Comparison of ENCODE assay signal across 1 cellular context in the genomic region with DNA sequence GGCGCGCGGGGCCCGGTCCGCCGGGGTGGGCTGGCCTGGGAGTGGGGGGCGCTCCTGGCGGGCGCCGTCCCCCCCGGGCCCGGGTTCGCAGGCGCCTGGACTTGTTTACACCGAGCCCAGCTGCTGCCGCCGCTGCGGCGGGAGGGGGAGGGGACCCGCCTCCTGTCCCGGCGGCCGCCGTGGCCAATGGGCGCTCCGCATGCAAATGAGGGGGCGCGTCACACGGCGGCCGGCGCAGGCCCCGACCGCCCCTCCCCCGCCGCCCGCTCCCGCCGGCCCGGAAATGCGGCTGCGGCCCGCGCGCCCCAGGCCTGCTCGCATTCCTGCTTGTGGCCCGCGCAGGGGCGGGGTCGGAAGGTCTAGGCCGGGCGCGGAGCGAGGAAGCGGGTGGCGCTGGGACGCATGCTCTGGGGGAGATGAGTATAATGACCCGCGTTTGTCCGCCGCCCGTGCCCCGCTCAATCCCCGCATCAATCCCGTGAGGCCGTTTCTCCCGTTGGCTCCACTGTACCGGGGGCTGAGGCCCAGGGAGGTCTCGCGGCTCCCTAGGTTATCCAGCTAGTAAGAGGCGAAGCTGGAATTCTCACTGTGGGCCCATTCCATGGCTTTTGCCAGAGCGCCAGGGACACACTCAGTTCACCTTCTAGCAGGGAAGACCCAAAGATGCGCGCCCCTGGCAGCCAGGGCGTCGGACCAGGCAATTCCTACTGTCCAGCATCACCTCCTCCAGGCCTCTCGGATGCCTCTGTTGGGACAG.
TF ChIP-seq lines count a peak whose summit lies in the region.

A gene with protein sequence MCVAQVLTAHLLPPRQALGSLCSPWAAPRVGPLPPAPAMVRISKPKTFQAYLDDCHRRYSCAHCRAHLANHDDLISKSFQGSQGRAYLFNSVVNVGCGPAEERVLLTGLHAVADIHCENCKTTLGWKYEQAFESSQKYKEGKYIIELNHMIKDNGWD (minus strand): TSS at position 109 of the 757 bp plus-strand sequence. CDS start 731 bp downstream, outside the sequence.

TF ChIP-seq in HepG2, 621 proteins besides CTCF, POLR2A, EP300 and RAD21 (continued from another document and continues in another):
- TF ChIP-seq, protein P1, sequence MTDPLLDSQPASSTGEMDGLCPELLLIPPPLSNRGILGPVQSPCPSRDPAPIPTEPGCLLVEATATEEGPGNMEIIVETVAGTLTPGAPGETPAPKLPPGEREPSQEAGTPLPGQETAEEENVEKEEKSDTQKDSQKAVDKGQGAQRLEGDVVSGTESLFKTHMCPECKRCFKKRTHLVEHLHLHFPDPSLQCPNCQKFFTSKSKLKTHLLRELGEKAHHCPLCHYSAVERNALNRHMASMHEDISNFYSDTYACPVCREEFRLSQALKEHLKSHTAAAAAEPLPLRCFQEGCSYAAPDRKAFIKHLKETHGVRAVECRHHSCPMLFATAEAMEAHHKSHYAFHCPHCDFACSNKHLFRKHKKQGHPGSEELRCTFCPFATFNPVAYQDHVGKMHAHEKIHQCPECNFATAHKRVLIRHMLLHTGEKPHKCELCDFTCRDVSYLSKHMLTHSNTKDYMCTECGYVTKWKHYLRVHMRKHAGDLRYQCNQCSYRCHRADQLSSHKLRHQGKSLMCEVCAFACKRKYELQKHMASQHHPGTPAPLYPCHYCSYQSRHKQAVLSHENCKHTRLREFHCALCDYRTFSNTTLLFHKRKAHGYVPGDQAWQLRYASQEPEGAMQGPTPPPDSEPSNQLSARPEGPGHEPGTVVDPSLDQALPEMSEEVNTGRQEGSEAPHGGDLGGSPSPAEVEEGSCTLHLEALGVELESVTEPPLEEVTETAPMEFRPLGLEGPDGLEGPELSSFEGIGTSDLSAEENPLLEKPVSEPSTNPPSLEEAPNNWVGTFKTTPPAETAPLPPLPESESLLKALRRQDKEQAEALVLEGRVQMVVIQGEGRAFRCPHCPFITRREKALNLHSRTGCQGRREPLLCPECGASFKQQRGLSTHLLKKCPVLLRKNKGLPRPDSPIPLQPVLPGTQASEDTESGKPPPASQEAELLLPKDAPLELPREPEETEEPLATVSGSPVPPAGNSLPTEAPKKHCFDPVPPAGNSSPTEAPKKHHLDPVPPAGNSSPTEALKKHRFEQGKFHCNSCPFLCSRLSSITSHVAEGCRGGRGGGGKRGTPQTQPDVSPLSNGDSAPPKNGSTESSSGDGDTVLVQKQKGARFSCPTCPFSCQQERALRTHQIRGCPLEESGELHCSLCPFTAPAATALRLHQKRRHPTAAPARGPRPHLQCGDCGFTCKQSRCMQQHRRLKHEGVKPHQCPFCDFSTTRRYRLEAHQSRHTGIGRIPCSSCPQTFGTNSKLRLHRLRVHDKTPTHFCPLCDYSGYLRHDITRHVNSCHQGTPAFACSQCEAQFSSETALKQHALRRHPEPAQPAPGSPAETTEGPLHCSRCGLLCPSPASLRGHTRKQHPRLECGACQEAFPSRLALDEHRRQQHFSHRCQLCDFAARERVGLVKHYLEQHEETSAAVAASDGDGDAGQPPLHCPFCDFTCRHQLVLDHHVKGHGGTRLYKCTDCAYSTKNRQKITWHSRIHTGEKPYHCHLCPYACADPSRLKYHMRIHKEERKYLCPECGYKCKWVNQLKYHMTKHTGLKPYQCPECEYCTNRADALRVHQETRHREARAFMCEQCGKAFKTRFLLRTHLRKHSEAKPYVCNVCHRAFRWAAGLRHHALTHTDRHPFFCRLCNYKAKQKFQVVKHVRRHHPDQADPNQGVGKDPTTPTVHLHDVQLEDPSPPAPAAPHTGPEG (CRISPR knock-in tag; IDR thresholded peaks at IDR 0.05), result no peak
- TF ChIP-seq ZFX (CRISPR knock-in tag; IDR thresholded peaks at IDR 0.05; ENCODE audit: low read depth) (peak; percentile 96), MZF1 (CRISPR knock-in tag; IDR thresholded peaks at IDR 0.05; ENCODE audit: borderline replicate concordance) (no peak), ZNF496 (CRISPR knock-in tag; IDR thresholded peaks at IDR 0.05; ENCODE audit: insufficient replicate concordance) (no peak), ZNF556 (CRISPR knock-in tag; IDR thresholded peaks at IDR 0.05; ENCODE audit: borderline replicate concordance) (peak; percentile 82), ZNF607 (CRISPR knock-in tag; IDR thresholded peaks at IDR 0.05; ENCODE audit: borderline replicate concordance) (peak; percentile 39; the same call in 1 of the 2 replicates), ZNF331 (CRISPR knock-in tag; IDR thresholded peaks at IDR 0.05) (peak; percentile 37; the same call in 1 of the 2 replicates), ZSCAN25 (CRISPR knock-in tag; IDR thresholded peaks at IDR 0.05) (peak; percentile 71; the same call in 1 of the 2 replicates), MAFG (CRISPR knock-in tag; IDR thresholded peaks at IDR 0.05) (no peak), FOXA3 (CRISPR knock-in tag; IDR thresholded peaks at IDR 0.05) (peak; percentile 62), POLR2G (IDR thresholded peaks at IDR 0.05; ENCODE audit: low read depth, low read length) (peak; percentile 75), ATF7 (IDR thresholded peaks at IDR 0.05) (no peak), ATF7 (CRISPR knock-in tag; IDR thresholded peaks at IDR 0.05) (0 out of 2 replicates have a peak, but pooled peaks have one; percentile 19), U2AF2 (IDR thresholded peaks at IDR 0.05; ENCODE audit: low read depth, low read length) (no peak), ATF7-NPFF (CRISPR knock-in tag; IDR thresholded peaks at IDR 0.05; ENCODE audit: low read depth) (peak; percentile 70; the same call in 1 of the 2 replicates), DR1 (CRISPR knock-in tag; IDR thresholded peaks at IDR 0.05) (peak; percentile 72; the same call in 1 of the 2 replicates), PHF21A (CRISPR knock-in tag; IDR thresholded peaks at IDR 0.05) (peak; percentile 61), ZNF501 (CRISPR knock-in tag; IDR thresholded peaks at IDR 0.05) (peak; percentile 76; the same call in 1 of the 2 replicates), ZNF383 (CRISPR knock-in tag; IDR thresholded peaks at IDR 0.05; ENCODE audit: borderline replicate concordance) (peak; percentile 78; the same call in 1 of the 2 replicates), ZNF614 (CRISPR knock-in tag; IDR thresholded peaks at IDR 0.05; ENCODE audit: borderline replicate concordance) (peak; percentile 62; the same call in 1 of the 2 replicates), HHEX (CRISPR knock-in tag; IDR thresholded peaks at IDR 0.05) (no peak), WIZ (CRISPR knock-in tag; IDR thresholded peaks at IDR 0.05) (no peak), ZNF282 (IDR thresholded peaks at IDR 0.05; ENCODE audit: partially characterized antibody) (no peak), SCMH1 (CRISPR knock-in tag; IDR thresholded peaks at IDR 0.05; ENCODE audit: borderline replicate concordance) (no peak), ZNF572 (CRISPR knock-in tag; IDR thresholded peaks at IDR 0.05) (peak; percentile 74; the same call in 1 of the 2 replicates), CREB1 (IDR thresholded peaks at IDR 0.05) (0 out of 2 replicates have a peak, but pooled peaks have one; percentile 8), CREB1 (CRISPR knock-in tag; IDR thresholded peaks at IDR 0.05) (no peak), ZSCAN29 (CRISPR knock-in tag; conservative IDR thresholded peaks at IDR 0.05) (0 out of 2 replicates have a peak, but pooled peaks have one; percentile 42), ZBTB8A (CRISPR knock-in tag; IDR thresholded peaks at IDR 0.05; ENCODE audit: borderline replicate concordance, low read depth) (peak; percentile 96), KAT7 (CRISPR knock-in tag; IDR thresholded peaks at IDR 0.05; ENCODE audit: borderline replicate concordance) (0 out of 2 replicates have a peak, but pooled peaks have one; percentile 60), REPIN1 (CRISPR knock-in tag; IDR thresholded peaks at IDR 0.05; ENCODE audit: borderline replicate concordance, low read depth) (peak; percentile 77), SPEN (CRISPR knock-in tag; IDR thresholded peaks at IDR 0.05; ENCODE audit: low read depth) (peak; percentile 93), SRSF1 (optimal IDR thresholded peaks at IDR 0.05; ENCODE audit: low read depth, low read length) (peak; percentile 34), ZNF343 (CRISPR knock-in tag; IDR thresholded peaks at IDR 0.05) (peak; percentile 88; the same call in 1 of the 2 replicates), POLR2AphosphoS5 (IDR thresholded peaks at IDR 0.05; ENCODE audit: low read depth, low read length) (peak; percentile 33; the same call in 1 of the 2 replicates), SNAI1 (CRISPR knock-in tag; IDR thresholded peaks at IDR 0.05; ENCODE audit: borderline replicate concordance) (no peak), CCAR2 (optimal IDR thresholded peaks at IDR 0.05; ENCODE audit: low read depth, low read length) (no peak)
- TF ChIP-seq, protein P2, sequence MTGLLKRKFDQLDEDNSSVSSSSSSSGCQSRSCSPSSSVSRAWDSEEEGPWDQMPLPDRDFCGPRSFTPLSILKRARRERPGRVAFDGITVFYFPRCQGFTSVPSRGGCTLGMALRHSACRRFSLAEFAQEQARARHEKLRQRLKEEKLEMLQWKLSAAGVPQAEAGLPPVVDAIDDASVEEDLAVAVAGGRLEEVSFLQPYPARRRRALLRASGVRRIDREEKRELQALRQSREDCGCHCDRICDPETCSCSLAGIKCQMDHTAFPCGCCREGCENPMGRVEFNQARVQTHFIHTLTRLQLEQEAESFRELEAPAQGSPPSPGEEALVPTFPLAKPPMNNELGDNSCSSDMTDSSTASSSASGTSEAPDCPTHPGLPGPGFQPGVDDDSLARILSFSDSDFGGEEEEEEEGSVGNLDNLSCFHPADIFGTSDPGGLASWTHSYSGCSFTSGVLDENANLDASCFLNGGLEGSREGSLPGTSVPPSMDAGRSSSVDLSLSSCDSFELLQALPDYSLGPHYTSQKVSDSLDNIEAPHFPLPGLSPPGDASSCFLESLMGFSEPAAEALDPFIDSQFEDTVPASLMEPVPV (CRISPR knock-in tag; IDR thresholded peaks at IDR 0.05), result peak; percentile 92
- TF ChIP-seq, protein P3, sequence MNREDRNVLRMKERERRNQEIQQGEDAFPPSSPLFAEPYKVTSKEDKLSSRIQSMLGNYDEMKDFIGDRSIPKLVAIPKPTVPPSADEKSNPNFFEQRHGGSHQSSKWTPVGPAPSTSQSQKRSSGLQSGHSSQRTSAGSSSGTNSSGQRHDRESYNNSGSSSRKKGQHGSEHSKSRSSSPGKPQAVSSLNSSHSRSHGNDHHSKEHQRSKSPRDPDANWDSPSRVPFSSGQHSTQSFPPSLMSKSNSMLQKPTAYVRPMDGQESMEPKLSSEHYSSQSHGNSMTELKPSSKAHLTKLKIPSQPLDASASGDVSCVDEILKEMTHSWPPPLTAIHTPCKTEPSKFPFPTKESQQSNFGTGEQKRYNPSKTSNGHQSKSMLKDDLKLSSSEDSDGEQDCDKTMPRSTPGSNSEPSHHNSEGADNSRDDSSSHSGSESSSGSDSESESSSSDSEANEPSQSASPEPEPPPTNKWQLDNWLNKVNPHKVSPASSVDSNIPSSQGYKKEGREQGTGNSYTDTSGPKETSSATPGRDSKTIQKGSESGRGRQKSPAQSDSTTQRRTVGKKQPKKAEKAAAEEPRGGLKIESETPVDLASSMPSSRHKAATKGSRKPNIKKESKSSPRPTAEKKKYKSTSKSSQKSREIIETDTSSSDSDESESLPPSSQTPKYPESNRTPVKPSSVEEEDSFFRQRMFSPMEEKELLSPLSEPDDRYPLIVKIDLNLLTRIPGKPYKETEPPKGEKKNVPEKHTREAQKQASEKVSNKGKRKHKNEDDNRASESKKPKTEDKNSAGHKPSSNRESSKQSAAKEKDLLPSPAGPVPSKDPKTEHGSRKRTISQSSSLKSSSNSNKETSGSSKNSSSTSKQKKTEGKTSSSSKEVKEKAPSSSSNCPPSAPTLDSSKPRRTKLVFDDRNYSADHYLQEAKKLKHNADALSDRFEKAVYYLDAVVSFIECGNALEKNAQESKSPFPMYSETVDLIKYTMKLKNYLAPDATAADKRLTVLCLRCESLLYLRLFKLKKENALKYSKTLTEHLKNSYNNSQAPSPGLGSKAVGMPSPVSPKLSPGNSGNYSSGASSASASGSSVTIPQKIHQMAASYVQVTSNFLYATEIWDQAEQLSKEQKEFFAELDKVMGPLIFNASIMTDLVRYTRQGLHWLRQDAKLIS (CRISPR knock-in tag; IDR thresholded peaks at IDR 0.05), result no peak
- TF ChIP-seq, protein P4, sequence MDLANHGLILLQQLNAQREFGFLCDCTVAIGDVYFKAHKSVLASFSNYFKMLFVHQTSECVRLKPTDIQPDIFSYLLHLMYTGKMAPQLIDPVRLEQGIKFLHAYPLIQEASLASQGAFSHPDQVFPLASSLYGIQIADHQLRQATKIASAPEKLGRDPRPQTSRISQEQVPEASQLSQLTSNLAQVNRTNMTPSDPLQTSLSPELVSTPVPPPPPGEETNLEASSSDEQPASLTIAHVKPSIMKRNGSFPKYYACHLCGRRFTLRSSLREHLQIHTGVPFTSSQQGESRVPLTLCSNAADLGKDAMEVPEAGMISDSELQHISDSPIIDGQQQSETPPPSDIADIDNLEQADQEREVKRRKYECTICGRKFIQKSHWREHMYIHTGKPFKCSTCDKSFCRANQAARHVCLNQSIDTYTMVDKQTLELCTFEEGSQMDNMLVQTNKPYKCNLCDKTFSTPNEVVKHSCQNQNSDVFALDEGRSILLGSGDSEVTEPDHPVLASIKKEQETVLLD (CRISPR knock-in tag; IDR thresholded peaks at IDR 0.05; ENCODE audit: low read depth), result peak; percentile 93
- TF ChIP-seq, protein P5, sequence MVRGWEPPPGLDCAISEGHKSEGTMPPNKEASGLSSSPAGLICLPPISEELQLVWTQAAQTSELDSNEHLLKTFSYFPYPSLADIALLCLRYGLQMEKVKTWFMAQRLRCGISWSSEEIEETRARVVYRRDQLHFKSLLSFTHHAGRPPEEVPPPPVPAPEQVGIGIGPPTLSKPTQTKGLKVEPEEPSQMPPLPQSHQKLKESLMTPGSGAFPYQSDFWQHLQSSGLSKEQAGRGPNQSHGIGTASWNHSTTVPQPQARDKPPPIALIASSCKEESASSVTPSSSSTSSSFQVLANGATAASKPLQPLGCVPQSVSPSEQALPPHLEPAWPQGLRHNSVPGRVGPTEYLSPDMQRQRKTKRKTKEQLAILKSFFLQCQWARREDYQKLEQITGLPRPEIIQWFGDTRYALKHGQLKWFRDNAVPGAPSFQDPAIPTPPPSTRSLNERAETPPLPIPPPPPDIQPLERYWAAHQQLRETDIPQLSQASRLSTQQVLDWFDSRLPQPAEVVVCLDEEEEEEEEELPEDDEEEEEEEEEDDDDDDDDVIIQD (CRISPR knock-in tag; IDR thresholded peaks at IDR 0.05; ENCODE audit: low read depth), result peak; percentile 52; the same call in 1 of the 2 replicates
- TF ChIP-seq, protein P6, sequence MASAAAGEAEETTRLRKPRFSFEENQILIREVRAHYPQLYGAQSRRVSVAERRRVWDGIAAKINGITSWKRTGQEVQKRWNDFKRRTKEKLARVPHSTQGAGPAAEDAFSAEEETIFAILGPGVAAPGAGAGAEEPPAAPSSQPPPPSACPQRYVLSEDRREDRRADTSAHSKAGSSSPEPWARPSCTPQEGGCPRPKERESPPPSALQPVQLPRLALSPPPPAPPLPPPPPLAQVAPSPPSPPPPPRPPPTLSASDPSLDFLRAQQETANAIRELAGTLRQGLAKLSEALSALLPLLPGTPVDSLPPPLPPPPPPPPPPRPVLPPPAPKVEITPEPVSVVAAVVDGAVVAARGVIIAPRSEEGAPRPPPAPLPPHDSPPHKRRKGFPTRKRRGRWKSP (CRISPR knock-in tag; IDR thresholded peaks at IDR 0.05), result peak; percentile 39; the same call in 1 of the 2 replicates
- TF ChIP-seq, protein P7, sequence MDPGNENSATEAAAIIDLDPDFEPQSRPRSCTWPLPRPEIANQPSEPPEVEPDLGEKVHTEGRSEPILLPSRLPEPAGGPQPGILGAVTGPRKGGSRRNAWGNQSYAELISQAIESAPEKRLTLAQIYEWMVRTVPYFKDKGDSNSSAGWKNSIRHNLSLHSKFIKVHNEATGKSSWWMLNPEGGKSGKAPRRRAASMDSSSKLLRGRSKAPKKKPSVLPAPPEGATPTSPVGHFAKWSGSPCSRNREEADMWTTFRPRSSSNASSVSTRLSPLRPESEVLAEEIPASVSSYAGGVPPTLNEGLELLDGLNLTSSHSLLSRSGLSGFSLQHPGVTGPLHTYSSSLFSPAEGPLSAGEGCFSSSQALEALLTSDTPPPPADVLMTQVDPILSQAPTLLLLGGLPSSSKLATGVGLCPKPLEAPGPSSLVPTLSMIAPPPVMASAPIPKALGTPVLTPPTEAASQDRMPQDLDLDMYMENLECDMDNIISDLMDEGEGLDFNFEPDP (CRISPR knock-in tag; conservative IDR thresholded peaks at IDR 0.05), result no peak
